Comparison of ENCODE assay signal across 8 cellular contexts in genomic region chrX:149527705-149528104, GRCh38. TPM values are rescaled to one million over a fixed set of nuclear protein-coding genes. Genes with fewer than 3 reads are reported as not detected.
DNase-seq lines count a peak whose midpoint lies in the region; ATAC-seq, FAIRE-seq and TF ChIP-seq lines count a peak whose summit lies in the region.

No MANE protein-coding gene starts in this region.

- 25 to 64% methylated on average over 1 of the region's 1 CpG for WGBS in GM23248 (ENCODE audit: low coverage in 1 of 2, low lambda C conversion rate in 2 of 2, missing lambda C conversion rate in 2 of 2), 2 experiments
- 45 to 57% methylated on average over 1 of the region's 1 CpG for WGBS in pancreas, 2 donors

- H3K27ac ChIP-seq in GM23248: no peak overlapping the region
- no peak overlapping the region for H3K27ac ChIP-seq in RWPE1
- H3K27ac ChIP-seq in endothelial cell of umbilical vein (ENCODE audit: insufficient read depth, low read depth, low read length): no peak overlapping the region
- H3K27ac ChIP-seq in pancreas: no peak overlapping the region

- H3K4me3 ChIP-seq in GM23248 (no peak overlapping the region), endothelial cell of umbilical vein (replicated peaks in 1 of 3; ENCODE audit: insufficient read depth in 1 of 3, low read depth in 1 of 3, low read length in 3 of 3) (no peak overlapping the region), pancreas (no peak overlapping the region)

- H4K20me1 ChIP-seq in GM23248 (ENCODE audit: insufficient read depth) (no peaks in the 10 kb centered on the region), endothelial cell of umbilical vein (replicated peaks; ENCODE audit: control insufficient read depth, extremely low read depth, insufficient read depth, low read length) (no peaks in the 10 kb centered on the region)

- H3K27me3 ChIP-seq in GM23248 (replicated peaks; ENCODE audit: insufficient read depth) (no peaks in the 10 kb centered on the region), endothelial cell of umbilical vein (ENCODE audit: control insufficient read depth in 2 of 2, insufficient read depth in 2 of 2, low read length in 2 of 2) (no peaks in the 10 kb centered on the region), pancreas (no peaks in the 10 kb centered on the region)

- CTCF ChIA-PET in RWPE1 (lab: Yijun Ruan, JAX): no interaction called here
- CTCF ChIA-PET in endothelial cell of umbilical vein (lab: Charles Lee): interaction anchor here (0.7 to 1.0 kb wide), 8 partner anchors 9 to 23 kb away, joined by 3 to 9 read pairs (median 4); partner anchors contain the start of genes EOLA1 and IDS

- ATAC-seq in pancreas: peak; percentile 29 to 55 (median 49)

- no TSS peak for BruUV-seq in endothelial cell of umbilical vein (replicated peaks; lab: Mats Ljungman, UMichigan)

- H3K79me2 ChIP-seq in GM23248 (ENCODE audit: insufficient read depth) (no peaks in the 10 kb centered on the region), endothelial cell of umbilical vein (ENCODE audit: control insufficient read depth, insufficient read depth, low read length) (no peaks in the 10 kb centered on the region)

- H3K4me1 ChIP-seq in GM23248 (ENCODE audit: insufficient read depth) (no peaks in the 10 kb centered on the region), endothelial cell of umbilical vein (ENCODE audit: control insufficient read depth, extremely low read depth, insufficient read depth, low read length) (no peaks in the 10 kb centered on the region), pancreas (no peaks in the 10 kb centered on the region)

- TF ChIP-seq POLR2A in endothelial cell of umbilical vein (IDR thresholded peaks at IDR 0.05; ENCODE audit: low read depth, low read length): no peak

- H3K4me2 ChIP-seq in GM23248 (ENCODE audit: unreplicated experiment) (no peak overlapping the region), endothelial cell of umbilical vein (ENCODE audit: insufficient read depth, low read length) (no peak overlapping the region)

- H3F3A ChIP-seq in GM23248 (ENCODE audit: insufficient read depth): no peaks in the 10 kb centered on the region

- H3K36me3 ChIP-seq in GM23248 (ENCODE audit: low read depth) (no peaks in the 10 kb centered on the region), endothelial cell of umbilical vein (ENCODE audit: control insufficient read depth in 2 of 2, extremely low read depth in 1 of 2, insufficient read depth in 2 of 2, low read length in 2 of 2) (no peaks in the 10 kb centered on the region), pancreas (no peaks in the 10 kb centered on the region)

- intact Hi-C loops in endothelial cell of umbilical vein (cut with micrococcal nuclease) (loop anchor here (1.0 kb wide), 1 partner anchor 15 kb away; no protein-coding TSS in a partner anchor), pancreas (cut with DNase I) (no loop called here)

- peak; percentile 56 for DNase-seq in activated CD8-positive, alpha-beta memory T cell treated with anti-CD3 and anti-CD28 coated beads for 24 hours
- no peak for DNase-seq in activated CD8-positive, alpha-beta memory T cell treated with anti-CD3 and anti-CD28 coated beads, Interleukin-2, amount 50 U/mL, for 48 hours
- DNase-seq in GM23248 (peak; percentile 51), RWPE1 (ENCODE audit: low spot score) (peak; percentile 2), endothelial cell of umbilical vein (ENCODE audit: low read depth, low spot score) (peak; percentile 38), pancreas (no peak), D341Med (ENCODE audit: low spot score) (no peak)
- DNase-seq in stimulated activated CD8-positive, alpha-beta memory T cell treated with anti-CD3 and anti-CD28 coated beads, Interleukin-4, amount 100 ng/mL, for 48 hours: no peak

- in situ Hi-C loops in GM23248 (cut with MboI): no loop called here

- H3K9me1 ChIP-seq in endothelial cell of umbilical vein (replicated peaks; ENCODE audit: control insufficient read depth, extremely low read depth, insufficient read depth, low read length): no peaks in the 10 kb centered on the region

- POLR2A ChIA-PET in RWPE1 (lab: Yijun Ruan, JAX; ENCODE audit: low non-redundant PET) (no interaction called here), endothelial cell of umbilical vein (lab: Charles Lee) (interaction anchor here (1.0 kb wide), 1 partner anchor 13 kb away, joined by 7 read pairs; the partner anchor contains the start of gene EOLA1)

- no peaks in the 10 kb centered on the region for H3K9me2 ChIP-seq in GM23248 (ENCODE audit: insufficient read depth)

- H2AFZ ChIP-seq in GM23248 (no peak overlapping the region), endothelial cell of umbilical vein (ENCODE audit: low read depth, low read length) (no peak overlapping the region)

- H3K9me3 ChIP-seq in GM23248 (ENCODE audit: low read depth): no peaks in the 10 kb centered on the region
- H3K9me3 ChIP-seq in endothelial cell of umbilical vein (replicated peaks; ENCODE audit: control insufficient read depth, insufficient read depth, low read length): no peaks in the 10 kb centered on the region
- no peaks in the 10 kb centered on the region for H3K9me3 ChIP-seq in pancreas

- dilution Hi-C loops in endothelial cell of umbilical vein (cut with MboI; ENCODE audit: extremely low pct_ligation_motif_present, low sequenced_read_pairs): no loop called here

- FAIRE-seq in endothelial cell of umbilical vein (lab: Jason Lieb, UNC) (peak; percentile 96), pancreas (lab: Jason Lieb, UNC) (peak; percentile 57)

- no peak overlapping the region for H3K9ac ChIP-seq in GM23248
- no peak overlapping the region for H3K9ac ChIP-seq in endothelial cell of umbilical vein (replicated peaks; ENCODE audit: extremely low read depth, insufficient read depth, low read length)

- TF ChIP-seq CTCF in RWPE1 (conservative IDR thresholded peaks at IDR 0.05; ENCODE audit: low read depth) (peak; percentile 38), endothelial cell of umbilical vein (IDR thresholded peaks at IDR 0.05; ENCODE audit: extremely low read depth in 1 of 2, insufficient read depth in 1 of 2, low read depth in 1 of 2, low read length in 2 of 2) (peak; percentile 28 to 30), pancreas (IDR thresholded peaks at IDR 0.05) (peak in 3 of 4 donors; percentile 23 to 31 (median 25))

TF ChIP-seq in endothelial cell of umbilical vein, 7 proteins besides CTCF, POLR2A, EP300 and RAD21 (continues in another document):
- no peak for TF ChIP-seq MYC (IDR thresholded peaks at IDR 0.05; ENCODE audit: low read depth, low read length)
- no peak for TF ChIP-seq FOS (IDR thresholded peaks at IDR 0.05; ENCODE audit: borderline replicate concordance, insufficient read depth, low read length)

RNA-seq across cellular contexts. Expression of gene EOLA1, which starts 13.1 kb away (rescaled TPM):
- total RNA-seq in GM23248 (2014; rRNA removed; shearing (Covaris generic)): 10.4 and 10.6 TPM in 2 replicates
- polyA plus RNA-seq in GM23248 (2016; fragmentation: Nextera tagmentation; extraction: Ambion mirVana) (12.0 and 12.3 TPM in 2 replicates), endothelial cell of umbilical vein (11.2 and 12.5 TPM in 2 replicates), pancreas (10 to 100 TPM; 11.6 to 19.1 TPM)
- total RNA-seq in endothelial cell of umbilical vein (17.5 and 24.6 TPM in 2 replicates), pancreas (10 to 100 TPM; 11.0 to 13.9 (median 11.6) TPM)
- 15.1 and 15.8 TPM in 2 replicates for polyA plus RNA-seq in endothelial cell of umbilical vein (2011; cell fraction: cytosol; rRNA removed)
- 19.6 and 20.0 TPM in 2 replicates for polyA plus RNA-seq in endothelial cell of umbilical vein (2011; cell fraction: nucleus; rRNA removed)
- 14.8 and 17.0 TPM in 2 replicates for polyA plus RNA-seq in endothelial cell of umbilical vein (2012)
- polyA minus RNA-seq in endothelial cell of umbilical vein: 7.6 and 10.8 TPM in 2 replicates
- 9.3 TPM for polyA minus RNA-seq in endothelial cell of umbilical vein (2011; cell fraction: cytosol; rRNA and poly(A)+ RNA removed)
- 8.3 and 12.3 TPM in 2 replicates for polyA minus RNA-seq in endothelial cell of umbilical vein (2011; cell fraction: nucleus; rRNA and poly(A)+ RNA removed)

RNA-seq across cellular contexts. Expression of gene HSFX3, which starts 22.0 kb away (rescaled TPM):
- total RNA-seq in GM23248 (2014; rRNA removed; shearing (Covaris generic)): not detected in 2 replicates
- not detected in 2 replicates for polyA plus RNA-seq in GM23248 (2016; fragmentation: Nextera tagmentation; extraction: Ambion mirVana)
- not detected in 2 replicates for total RNA-seq in endothelial cell of umbilical vein
- polyA plus RNA-seq in endothelial cell of umbilical vein: not detected in 2 replicates
- polyA plus RNA-seq in endothelial cell of umbilical vein (2011; cell fraction: cytosol; rRNA removed): not detected in 2 replicates
- polyA plus RNA-seq in endothelial cell of umbilical vein (2011; cell fraction: nucleus; rRNA removed): not detected in 2 replicates
- not detected in 2 replicates for polyA plus RNA-seq in endothelial cell of umbilical vein (2012)
- polyA minus RNA-seq in endothelial cell of umbilical vein: not detected in 2 replicates
- not detected for polyA minus RNA-seq in endothelial cell of umbilical vein (2011; cell fraction: cytosol; rRNA and poly(A)+ RNA removed)
- not detected in 2 replicates for polyA minus RNA-seq in endothelial cell of umbilical vein (2011; cell fraction: nucleus; rRNA and poly(A)+ RNA removed)
- not detected for total RNA-seq in pancreas
- not detected for polyA plus RNA-seq in pancreas

RNA-seq across cellular contexts. Expression of gene IDS, which starts 22.6 kb away (rescaled TPM):
- total RNA-seq in GM23248 (2014; rRNA removed; shearing (Covaris generic)): 38.2 and 47.7 TPM in 2 replicates
- 78.4 and 79.5 TPM in 2 replicates for polyA plus RNA-seq in GM23248 (2016; fragmentation: Nextera tagmentation; extraction: Ambion mirVana)
- 35.2 and 42.2 TPM in 2 replicates for total RNA-seq in endothelial cell of umbilical vein
- 42.9 and 44.0 TPM in 2 replicates for polyA plus RNA-seq in endothelial cell of umbilical vein
- 41.1 and 42.8 TPM in 2 replicates for polyA plus RNA-seq in endothelial cell of umbilical vein (2011; cell fraction: cytosol; rRNA removed)
- polyA plus RNA-seq in endothelial cell of umbilical vein (2011; cell fraction: nucleus; rRNA removed): 44.1 and 46.1 TPM in 2 replicates
- 39.4 and 43.7 TPM in 2 replicates for polyA plus RNA-seq in endothelial cell of umbilical vein (2012)
- 56.8 and 73.5 TPM in 2 replicates for polyA minus RNA-seq in endothelial cell of umbilical vein
- 4.5 TPM for polyA minus RNA-seq in endothelial cell of umbilical vein (2011; cell fraction: cytosol; rRNA and poly(A)+ RNA removed)
- 27.7 and 31.7 TPM in 2 replicates for polyA minus RNA-seq in endothelial cell of umbilical vein (2011; cell fraction: nucleus; rRNA and poly(A)+ RNA removed)
- 10 to 100 TPM; 15.7 to 36.6 (median 25.5) TPM for total RNA-seq in pancreas
- 10 to 100 TPM; 16.6 to 50.2 TPM for polyA plus RNA-seq in pancreas

RNA-seq across cellular contexts. Expression of gene MAGEA9B, which starts 59.6 kb away (rescaled TPM):
- total RNA-seq in GM23248 (2014; rRNA removed; shearing (Covaris generic)): not detected in 2 replicates
- polyA plus RNA-seq in GM23248 (2016; fragmentation: Nextera tagmentation; extraction: Ambion mirVana) (not detected in 2 replicates), endothelial cell of umbilical vein (not detected in 2 replicates), pancreas (not detected)
- total RNA-seq in endothelial cell of umbilical vein (not detected in 2 replicates), pancreas (not detected)
- not detected in 2 replicates for polyA plus RNA-seq in endothelial cell of umbilical vein (2011; cell fraction: cytosol; rRNA removed)
- not detected in 2 replicates for polyA plus RNA-seq in endothelial cell of umbilical vein (2011; cell fraction: nucleus; rRNA removed)
- not detected in 2 replicates for polyA plus RNA-seq in endothelial cell of umbilical vein (2012)
- polyA minus RNA-seq in endothelial cell of umbilical vein: 0.30 TPM in 1 of 2 replicates, not detected in the other
- polyA minus RNA-seq in endothelial cell of umbilical vein (2011; cell fraction: cytosol; rRNA and poly(A)+ RNA removed): not detected
- polyA minus RNA-seq in endothelial cell of umbilical vein (2011; cell fraction: nucleus; rRNA and poly(A)+ RNA removed): not detected in 2 replicates

Comparison
In these comparisons a context has a peak if more than half of its experiments do, and no peak if none do; other contexts are left out.
1. DNase-seq: peak in activated CD8-positive, alpha-beta memory T cell treated with anti-CD3 and anti-CD28 coated beads for 24 hours (single experiment), GM23248 (single experiment), RWPE1 (single experiment) and endothelial cell of umbilical vein (single experiment); none in activated CD8-positive, alpha-beta memory T cell treated with anti-CD3 and anti-CD28 coated beads, Interleukin-2, amount 50 U/mL, for 48 hours (single experiment), pancreas (0 of 6), stimulated activated CD8-positive, alpha-beta memory T cell treated with anti-CD3 and anti-CD28 coated beads, Interleukin-4, amount 100 ng/mL, for 48 hours (single experiment) and D341Med (single experiment).
2. Peak in every context shown above with its lines, with median percentiles within 50 percentile points of each other: CTCF ChIP-seq.